ENCODE assay signal across 16 cellular contexts in genomic region chr13:45372189-45373115, GRCh38. TPM values are rescaled to one million over a fixed set of nuclear protein-coding genes. Genes with fewer than 3 reads are reported as not detected.
DNase-seq lines count a peak whose midpoint lies in the region; ATAC-seq, FAIRE-seq and TF ChIP-seq lines count a peak whose summit lies in the region.
"Had no signal": no experiment of that assay in that cellular context is flagged by ENCODE, and none has a peak within 500 bp of the region (broad histone marks: within the 10 kb centered on the region; RNA-seq: fewer than 3 reads in every experiment).

No MANE protein-coding gene starts in this region.

- H3K4me2 ChIP-seq in K562 (ENCODE audit: insufficient read depth, low read length): no peak overlapping the region

- H3K36me3 ChIP-seq in CD4-positive, CD25-positive, alpha-beta regulatory T cell (ENCODE audit: control insufficient read depth, insufficient read depth, low read length): no peaks in the 10 kb centered on the region
- H3K36me3 ChIP-seq in K562 (ENCODE audit: control insufficient read depth, insufficient read depth, low read length): no peaks in the 10 kb centered on the region
- peaks cover 0 to 3% of the 10 kb centered on the region in 2 donors for H3K36me3 ChIP-seq in mucosa of rectum (ENCODE audit: control insufficient read depth in 2 of 2, insufficient read depth in 2 of 2, low read length in 2 of 2)
- H3K36me3 ChIP-seq in H7 (replicated peaks; ENCODE audit: control insufficient read depth, insufficient read depth, low read length): no peaks in the 10 kb centered on the region
- H3K36me3 ChIP-seq: ovary had no signal

- no peak overlapping the region for H3K4me3 Mint-ChIP-seq in CD4-positive, CD25-positive, alpha-beta regulatory T cell
- H3K4me3 Mint-ChIP-seq in activated T-cell treated with anti-CD3 and anti-CD28 coated beads, Interleukin-2, amount 50 U/mL, for 72 hours: no peak overlapping the region
- H3K4me3 Mint-ChIP-seq: activated CD8-positive, alpha-beta T cell treated with anti-CD3 and anti-CD28 coated beads for 36 hours had no signal

- ATAC-seq in CD4-positive, CD25-positive, alpha-beta regulatory T cell (ENCODE audit: low read depth in 2 of 2): no peak
- no peak for ATAC-seq in K562
- no peak for ATAC-seq in activated T-cell treated with anti-CD3 and anti-CD28 coated beads, Interleukin-2, amount 50 U/mL, for 72 hours (replicated peaks in 1 of 2)
- ATAC-seq: foreskin keratinocyte had no signal

- CTCF ChIA-PET in K562 (lab: Yijun Ruan, JAX; ENCODE audit: low intra/inter-chr PET ratio): no interaction called here

- no TSS peak for BruUV-seq in K562 (replicated peaks; lab: Mats Ljungman, UMichigan)

- H2AFZ ChIP-seq in K562 (ENCODE audit: low read depth, low read length): no peak overlapping the region

- no peaks in the 10 kb centered on the region for H3K27me3 ChIP-seq in CD4-positive, CD25-positive, alpha-beta regulatory T cell (ENCODE audit: control insufficient read depth, insufficient read depth, low read length)
- H3K27me3 ChIP-seq in K562 (ENCODE audit: control insufficient read depth in 2 of 2, insufficient read depth in 2 of 2, low read length in 2 of 2) (no peaks in the 10 kb centered on the region), mucosa of rectum (ENCODE audit: control insufficient read depth in 2 of 2, insufficient read depth in 2 of 2, low read length in 2 of 2) (no peaks in the 10 kb centered on the region), H7 (ENCODE audit: control insufficient read depth, insufficient read depth, low read length) (no peaks in the 10 kb centered on the region)
- H3K27me3 ChIP-seq: foreskin keratinocyte, ovary had no signal

- H3K27ac Mint-ChIP-seq in CD4-positive, CD25-positive, alpha-beta regulatory T cell: peak overlapping the region in 2 of 3 donors; percentile 52 to 67
- no peak overlapping the region for H3K27ac Mint-ChIP-seq in activated T-cell treated with anti-CD3 and anti-CD28 coated beads, Interleukin-2, amount 50 U/mL, for 72 hours
- H3K27ac Mint-ChIP-seq: activated CD8-positive, alpha-beta T cell treated with anti-CD3 and anti-CD28 coated beads for 36 hours had no signal

- no peak overlapping the region for H3K9ac ChIP-seq in K562 (ENCODE audit: insufficient read depth in 1 of 2, low read depth in 2 of 2, low read length in 2 of 2)
- peak overlapping the region in 1 of 2 donors; percentile 32 for H3K9ac ChIP-seq in mucosa of rectum (ENCODE audit: low read depth in 1 of 2, low read length in 2 of 2)

- 75% methylated on average over 17 of the region's 24 CpGs for WGBS in K562 (ENCODE audit: insufficient coverage, low coverage, missing lambda C conversion rate)

- no peaks in the 10 kb centered on the region for H3K9me3 ChIP-seq in CD4-positive, CD25-positive, alpha-beta regulatory T cell (ENCODE audit: control insufficient read depth in 2 of 2, low read length in 2 of 2)
- no peaks in the 10 kb centered on the region for H3K9me3 ChIP-seq in K562 (replicated peaks; ENCODE audit: control insufficient read depth, insufficient read depth, low read depth, low read length)
- no peaks in the 10 kb centered on the region for H3K9me3 ChIP-seq in mucosa of rectum (ENCODE audit: control insufficient read depth in 2 of 2, low read length in 2 of 2)
- H3K9me3 ChIP-seq: ovary had no signal

- H3K4me1 Mint-ChIP-seq in CD4-positive, CD25-positive, alpha-beta regulatory T cell: peaks cover 13 to 47% (median 31%) of the 10 kb centered on the region in 4 donors
- H3K4me1 Mint-ChIP-seq in activated T-cell treated with anti-CD3 and anti-CD28 coated beads, Interleukin-2, amount 50 U/mL, for 72 hours (ENCODE audit: low read depth): peaks cover 26% of the 10 kb centered on the region

- DNase-seq in CD4-positive, CD25-positive, alpha-beta regulatory T cell: no peak
- DNase-seq in MV-4-11 (lab: John Stamatoyannopoulos, UW) (peak; percentile 17), K562 (ENCODE audit: extremely low read depth in 1 of 4, low spot score in 3 of 4) (no peak), frontal cortex (ENCODE audit: low spot score in 2 of 2) (no peak), COLO829 (ENCODE audit: low spot score) (no peak), H7 (no peak)
- no peak for DNase-seq in activated T-cell treated with anti-CD3 and anti-CD28 coated beads, Interleukin-2, amount 50 U/mL, for 72 hours
- DNase-seq: activated CD8-positive, alpha-beta T cell treated with anti-CD3 and anti-CD28 coated beads for 36 hours; activated effector memory CD4-positive, alpha-beta T cell treated with Interleukin-2 at 50 U/mL for 16 hours; DMS153; foreskin keratinocyte; NCI-H2029 treated with DMSO at 0.1 percent for 48 hours; ovary; SIG-M5 had no signal

- TF ChIP-seq CTCF in K562 (IDR thresholded peaks at IDR 0.05 in 2 of 3, conservative IDR thresholded peaks at IDR 0.05 in 1 of 3; ENCODE audit: insufficient read depth in 2 of 3, low read depth in 1 of 3, low read length in 3 of 3): no peak

- intact Hi-C loops in K562 (cut with micrococcal nuclease): loop anchor here (5.0 to 10.0 kb wide), 2 partner anchors 92 to 345 kb away; partner anchors contain the start of gene COG3

- POLR2A ChIA-PET in K562 (lab: Yijun Ruan, JAX): interaction anchor here (0.7 to 0.8 kb wide), 2 partner anchors 32 to 44 kb away, joined by 3 read pairs; partner anchors contain the start of gene TPT1

- H4K20me1 ChIP-seq in K562 (replicated peaks; ENCODE audit: control insufficient read depth, insufficient read depth, low read length): no peaks in the 10 kb centered on the region

- no peaks in the 10 kb centered on the region for H3K79me2 ChIP-seq in K562 (ENCODE audit: control insufficient read depth, insufficient read depth, low read length)

- no peaks in the 10 kb centered on the region for H3K27me3 Mint-ChIP-seq in CD4-positive, CD25-positive, alpha-beta regulatory T cell
- no peaks in the 10 kb centered on the region for H3K27me3 Mint-ChIP-seq in activated T-cell treated with anti-CD3 and anti-CD28 coated beads, Interleukin-2, amount 50 U/mL, for 72 hours (ENCODE audit: low read depth)
- H3K27me3 Mint-ChIP-seq: activated CD8-positive, alpha-beta T cell treated with anti-CD3 and anti-CD28 coated beads for 36 hours had no signal

- TF ChIP-seq POLR2A in K562 (conservative IDR thresholded peaks at IDR 0.05): no peak

- no peaks in the 10 kb centered on the region for H3K9me1 ChIP-seq in K562 (ENCODE audit: control insufficient read depth, insufficient read depth, low read length)

- TF ChIP-seq EP300 in K562 (IDR thresholded peaks at IDR 0.05; ENCODE audit: low read length): no peak

- H3K4me1 ChIP-seq in CD4-positive, CD25-positive, alpha-beta regulatory T cell (ENCODE audit: control insufficient read depth, insufficient read depth, low read length, poor library complexity, severe bottlenecking): peaks cover 18% of the 10 kb centered on the region
- peaks cover 9 to 17% of the 10 kb centered on the region in 2 experiments; a peak in 4 of 5 replicates for H3K4me1 ChIP-seq in K562 (replicated peaks in 1 of 2; ENCODE audit: control insufficient read depth in 2 of 2, insufficient read depth in 2 of 2, low read length in 2 of 2)
- peaks cover 4 to 24% of the 10 kb centered on the region in 2 donors for H3K4me1 ChIP-seq in mucosa of rectum (ENCODE audit: control insufficient read depth in 2 of 2, insufficient read depth in 2 of 2, low read length in 2 of 2)

- no peak overlapping the region for H3K4me3 ChIP-seq in CD4-positive, CD25-positive, alpha-beta regulatory T cell (ENCODE audit: low read depth, low read length)
- H3K4me3 ChIP-seq in K562 (no peak overlapping the region), mucosa of rectum (ENCODE audit: low read length in 2 of 2) (no peak overlapping the region), H7 (ENCODE audit: insufficient read depth, low read depth, low read length) (no peak overlapping the region)
- H3K4me3 ChIP-seq: ovary had no signal

- in situ Hi-C loops in K562 (cut with MboI): loop anchor here (25.0 kb wide), 1 partner anchor 340 kb away; the partner anchor contains the start of gene CBY2

- peaks cover 11% of the 10 kb centered on the region for H3K36me3 Mint-ChIP-seq in CD4-positive, CD25-positive, alpha-beta regulatory T cell
- peaks cover 2 to 4% of the 10 kb centered on the region in 2 donors for H3K36me3 Mint-ChIP-seq in activated T-cell treated with anti-CD3 and anti-CD28 coated beads, Interleukin-2, amount 50 U/mL, for 72 hours (ENCODE audit: insufficient read depth in 2 of 2)

- FAIRE-seq in K562 (lab: Jason Lieb, UNC): no peak
- FAIRE-seq in frontal cortex (lab: Jason Lieb, UNC): no peak
- FAIRE-seq: H54 had no signal

- no peak for TF ChIP-seq RAD21 in K562 (CRISPR knock-in tag; conservative IDR thresholded peaks at IDR 0.05 in 1 of 2, IDR thresholded peaks at IDR 0.05 in 1 of 2)

- H3K9me3 Mint-ChIP-seq in CD4-positive, CD25-positive, alpha-beta regulatory T cell: peaks cover 0 to 1% (median 0%) of the 10 kb centered on the region in 7 donors
- no peaks in the 10 kb centered on the region for H3K9me3 Mint-ChIP-seq in activated T-cell treated with anti-CD3 and anti-CD28 coated beads, Interleukin-2, amount 50 U/mL, for 72 hours
- H3K9me3 Mint-ChIP-seq: activated CD8-positive, alpha-beta T cell treated with anti-CD3 and anti-CD28 coated beads for 36 hours had no signal

- no peak overlapping the region for H3K27ac ChIP-seq in CD4-positive, CD25-positive, alpha-beta regulatory T cell (ENCODE audit: insufficient read depth, low read length, poor library complexity, severe bottlenecking)
- H3K27ac ChIP-seq in K562 (ENCODE audit: extremely low read depth, low read depth, low read length): no peak overlapping the region; the same call in 2 of the 3 replicates
- peak overlapping the region; percentile 49 to 67 for H3K27ac ChIP-seq in mucosa of rectum (ENCODE audit: low read depth in 2 of 2, low read length in 2 of 2)
- H3K27ac ChIP-seq: foreskin keratinocyte, ovary had no signal

RNA-seq across cellular contexts. Expression of gene TPT1, which starts 31.5 kb away (rescaled TPM):
- total RNA-seq in CD4-positive, CD25-positive, alpha-beta regulatory T cell: 5,591 TPM
- polyA plus RNA-seq in CD4-positive, CD25-positive, alpha-beta regulatory T cell: 1,000 to 10,000 TPM; 2,708 to 4,074 (median 3,846) TPM
- 149 and 287 TPM in 2 replicates for total RNA-seq in K562 (2011; cell fraction: chromatin; rRNA removed; ENCODE audit: low replicate concordance)
- 162 and 165 TPM in 2 replicates for total RNA-seq in K562 (2011; cell fraction: nucleolus; rRNA removed)
- total RNA-seq in K562 (2011; cell fraction: nucleoplasm; rRNA removed): 289 and 732 TPM in 2 replicates
- total RNA-seq in K562 (2014; rRNA removed): 658 and 687 TPM in 2 replicates
- total RNA-seq in K562 (2014; rRNA removed; fragmentation: Illumina TruSeq; extraction: Trizol): 1,890 and 2,065 TPM in 2 replicates
- 1,896 and 1,906 TPM in 2 replicates for total RNA-seq in K562 (2015; rRNA removed; fragmentation: Illumina TruSeq; extraction: Trizol)
- 1,201 and 1,281 TPM in 2 replicates for total RNA-seq in K562 (2021)
- polyA plus RNA-seq in K562 (2011; rRNA removed): 2,188 and 2,403 TPM in 2 replicates
- polyA plus RNA-seq in K562 (2011; cell fraction: cytosol; rRNA removed): 605 and 1,162 TPM in 2 replicates
- polyA plus RNA-seq in K562 (2011; cell fraction: nucleus; rRNA removed): 271 and 513 TPM in 2 replicates
- polyA plus RNA-seq in K562 (2012): 2,006 and 3,546 TPM in 2 replicates
- 2,213 and 2,508 TPM in 2 replicates for polyA plus RNA-seq in K562 (2014; fragmentation: Illumina TruSeq; extraction: Trizol)
- 100 to 1,000 TPM; 602 to 615 TPM for polyA plus RNA-seq in K562 (2014; fragmentation: Nextera tagmentation; extraction: Ambion mirVana)
- 1,757 and 1,784 TPM in 2 replicates for polyA plus RNA-seq in K562 (2014; rRNA removed)
- 1,164 and 1,375 TPM in 2 replicates for polyA minus RNA-seq in K562 (2011; rRNA and poly(A)+ RNA removed)
- 434 and 456 TPM in 2 replicates for polyA minus RNA-seq in K562 (2011; cell fraction: cytosol; rRNA and poly(A)+ RNA removed)
- polyA minus RNA-seq in K562 (2011; cell fraction: nucleus; rRNA and poly(A)+ RNA removed): 125 and 222 TPM in 2 replicates
- total RNA-seq in frontal cortex: 2,752 TPM
- 1,060 and 1,417 TPM in 2 replicates for total RNA-seq in H7 (2014; rRNA removed; shearing (Covaris generic))
- total RNA-seq in activated T-cell treated with anti-CD3 and anti-CD28 coated beads, Interleukin-2, amount 50 U/mL, for 72 hours: 1,000 to 10,000 TPM; 3,358 to 3,644 TPM

RNA-seq across cellular contexts. Expression of gene SLC25A30, which starts 45.7 kb away (rescaled TPM):
- 22.9 TPM for total RNA-seq in CD4-positive, CD25-positive, alpha-beta regulatory T cell
- polyA plus RNA-seq in CD4-positive, CD25-positive, alpha-beta regulatory T cell: 1 to 10 TPM in 3 of 4 donors, under 1 TPM in 1; 0.41 to 2.8 (median 1.6) TPM
- total RNA-seq in K562 (2011; cell fraction: chromatin; rRNA removed; ENCODE audit: low replicate concordance): 3.4 and 5.5 TPM in 2 replicates
- total RNA-seq in K562 (2011; cell fraction: nucleolus; rRNA removed): 2.0 and 3.3 TPM in 2 replicates
- total RNA-seq in K562 (2011; cell fraction: nucleoplasm; rRNA removed): 4.3 and 5.3 TPM in 2 replicates
- 2.0 and 3.6 TPM in 2 replicates for total RNA-seq in K562 (2014; rRNA removed)
- total RNA-seq in K562 (2014; rRNA removed; fragmentation: Illumina TruSeq; extraction: Trizol): 6.0 and 7.1 TPM in 2 replicates
- total RNA-seq in K562 (2015; rRNA removed; fragmentation: Illumina TruSeq; extraction: Trizol): 5.2 and 5.6 TPM in 2 replicates
- total RNA-seq in K562 (2021): 6.9 and 9.6 TPM in 2 replicates
- 5.3 and 8.8 TPM in 2 replicates for polyA plus RNA-seq in K562 (2011; rRNA removed)
- 2.4 and 7.4 TPM in 2 replicates for polyA plus RNA-seq in K562 (2011; cell fraction: cytosol; rRNA removed)
- polyA plus RNA-seq in K562 (2011; cell fraction: nucleus; rRNA removed): 2.3 and 5.0 TPM in 2 replicates
- polyA plus RNA-seq in K562 (2012): 4.1 and 5.2 TPM in 2 replicates
- polyA plus RNA-seq in K562 (2014; fragmentation: Illumina TruSeq; extraction: Trizol): 9.3 and 11.1 TPM in 2 replicates
- 1 to 10 TPM; 1.1 to 1.6 TPM for polyA plus RNA-seq in K562 (2014; fragmentation: Nextera tagmentation; extraction: Ambion mirVana)
- polyA plus RNA-seq in K562 (2014; rRNA removed): 5.8 and 8.9 TPM in 2 replicates
- 10.0 and 13.9 TPM in 2 replicates for polyA minus RNA-seq in K562 (2011; rRNA and poly(A)+ RNA removed)
- polyA minus RNA-seq in K562 (2011; cell fraction: cytosol; rRNA and poly(A)+ RNA removed): 4.1 and 7.8 TPM in 2 replicates
- polyA minus RNA-seq in K562 (2011; cell fraction: nucleus; rRNA and poly(A)+ RNA removed): 0.94 and 4.9 TPM in 2 replicates
- total RNA-seq in frontal cortex: 8.6 TPM
- total RNA-seq in H7 (2014; rRNA removed; shearing (Covaris generic)): 1.0 and 2.2 TPM in 2 replicates
- total RNA-seq in activated T-cell treated with anti-CD3 and anti-CD28 coated beads, Interleukin-2, amount 50 U/mL, for 72 hours: 10 to 100 TPM; 17.9 to 19.8 TPM

Comparison
In these comparisons a context has a peak if more than half of its experiments do, and no peak if none do; other contexts are left out.
1. H3K27ac ChIP-seq: peak in mucosa of rectum (2 of 2); none in CD4-positive, CD25-positive, alpha-beta regulatory T cell (single experiment) and K562 (single experiment).